ENCODE assay signal across 14 cellular contexts in the genomic region with DNA sequence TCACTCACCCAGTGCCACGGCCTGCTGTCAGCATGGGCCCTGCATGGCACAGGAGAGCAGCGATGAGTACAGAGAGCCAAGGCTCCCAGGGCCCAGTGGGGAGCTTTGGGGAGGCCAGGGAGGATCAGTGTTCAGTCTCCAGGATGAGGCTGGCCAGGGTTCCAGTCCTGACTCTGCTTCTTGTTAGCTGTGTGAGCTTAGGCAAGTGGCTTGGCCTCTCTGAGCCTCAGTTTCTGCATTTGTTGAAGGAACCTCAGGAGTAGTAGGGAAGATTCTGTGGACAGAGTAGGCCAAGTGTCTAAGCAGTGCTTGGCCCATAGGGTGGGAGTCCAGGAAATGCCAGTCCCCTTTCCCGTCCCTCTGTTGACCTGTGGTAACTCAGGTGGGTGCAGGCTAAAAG. TPM values are rescaled to one million over a fixed set of nuclear protein-coding genes. Genes with fewer than 3 reads are reported as not detected.
A peak's percentile ranks its signal among the peaks of the same experiment; 100 is the strongest.
DNase-seq lines count a peak whose midpoint lies in the region; ATAC-seq and TF ChIP-seq lines count a peak whose summit lies in the region.
"Had no signal": no experiment of that assay in that cellular context is flagged by ENCODE, and none has a peak within 500 bp of the region (broad histone marks: within the 10 kb centered on the region; RNA-seq: fewer than 3 reads in every experiment).

No MANE protein-coding gene starts in this region.

- H3K27me3 ChIP-seq in ACC112 (ENCODE audit: insufficient read depth, low read length) (no peaks in the 10 kb centered on the region), adrenal gland (no peaks in the 10 kb centered on the region), layer of hippocampus (ENCODE audit: control insufficient read depth, insufficient read depth, low read length) (no peaks in the 10 kb centered on the region), skeletal muscle tissue (ENCODE audit: control insufficient read depth in 3 of 3, insufficient read depth in 3 of 3, low read length in 3 of 3) (no peaks in the 10 kb centered on the region)
- H3K27me3 ChIP-seq: SJCRH30 had no signal

- DNase-seq in adrenal gland = no peak
- DNase-seq in COR-L47 (lab: John Stamatoyannopoulos, UW) = no peak
- DNase-seq in NCI-H526 treated with DMSO at 0.1 percent for 48 hours (lab: John Stamatoyannopoulos, UW) = no peak
- DNase-seq in activated CD4-positive, alpha-beta T cell treated with anti-CD3 and anti-CD28 coated beads for 4 hours = no peak
- DNase-seq: activated naive CD8-positive, alpha-beta T cell treated with anti-CD3 and anti-CD28 coated beads, Interleukin-2, amount 10 ng/mL, durations not matched to agents 7 days and 5 days; effector CD4-positive, alpha-beta T cell; mesendoderm; NCI-H1930; NCI-H748 treated with DMSO at 0.1 percent for 48 hours; SJCRH30 had no signal

- H3K4me3 ChIP-seq in ACC112 (ENCODE audit: low read depth, low read length) (peak overlapping the region; percentile 4; the same call in 1 of the 2 replicates), adrenal gland (peak overlapping the region in 1 of 4 donors; percentile 6), skeletal muscle tissue (ENCODE audit: low read length in 3 of 3) (peak overlapping the region; percentile 24 to 68 (median 26))
- H3K4me3 ChIP-seq: SJCRH30 had no signal

- peaks cover 72% of the 10 kb centered on the region for H3K79me2 ChIP-seq in ACC112 (ENCODE audit: control insufficient read depth, insufficient read depth, low read length, unreplicated experiment)

- H3K9me3 ChIP-seq in adrenal gland (replicated peaks in 1 of 3) = no peaks in the 10 kb centered on the region
- H3K9me3 ChIP-seq in skeletal muscle tissue (ENCODE audit: control insufficient read depth in 3 of 3, low read length in 3 of 3) = no peaks in the 10 kb centered on the region
- H3K9me3 ChIP-seq: SJCRH30 had no signal

- no peak for ATAC-seq in HG02571 (IDR thresholded peaks at IDR 0.05; ENCODE audit: unreplicated experiment)

- H3K4me1 ChIP-seq in ACC112 (ENCODE audit: control insufficient read depth, insufficient read depth, low read length, unreplicated experiment) (peaks cover 84% of the 10 kb centered on the region), adrenal gland (replicated peaks in 1 of 2) (peaks cover 73 to 93% of the 10 kb centered on the region in 2 donors), skeletal muscle tissue (ENCODE audit: control insufficient read depth in 3 of 3, insufficient read depth in 3 of 3, low read length in 3 of 3) (peaks cover 66 to 73% (median 66%) of the 10 kb centered on the region in 3 donors)
- H3K4me1 ChIP-seq: SJCRH30 had no signal

- no peak overlapping the region for H2AFZ ChIP-seq in ACC112 (ENCODE audit: low read length, unreplicated experiment)

- H3K27ac ChIP-seq in ACC112 (ENCODE audit: low read depth, low read length) = peak overlapping the region; percentile 100
- peak overlapping the region; percentile 86 to 99 (median 91) for H3K27ac ChIP-seq in adrenal gland
- H3K27ac ChIP-seq in layer of hippocampus (ENCODE audit: low read depth, low read length) = peak overlapping the region; percentile 49
- peak overlapping the region; percentile 97 for H3K27ac ChIP-seq in skeletal muscle tissue (ENCODE audit: low read depth, low read length)
- H3K27ac ChIP-seq: SJCRH30 had no signal

- TF ChIP-seq CTCF in adrenal gland (IDR thresholded peaks at IDR 0.05) = no peak

- intact Hi-C loops in adrenal gland (cut with DNase I) = no loop called here

- TF ChIP-seq POLR2A in adrenal gland (IDR thresholded peaks at IDR 0.05) = no peak

- 59 to 90% (median 65%) methylated on average over 1 to 3 of the region's 3 CpGs for WGBS in adrenal gland, 4 donors

- H3K36me3 ChIP-seq in ACC112 (ENCODE audit: insufficient read depth, low read length) = no peaks in the 10 kb centered on the region
- no peaks in the 10 kb centered on the region for H3K36me3 ChIP-seq in adrenal gland (replicated peaks in 1 of 2)
- no peaks in the 10 kb centered on the region for H3K36me3 ChIP-seq in skeletal muscle tissue (ENCODE audit: control insufficient read depth in 3 of 3, insufficient read depth in 3 of 3, low read length in 3 of 3)

- H3K9ac ChIP-seq in skeletal muscle tissue (ENCODE audit: low read depth in 1 of 3, low read length in 3 of 3) = peak overlapping the region; percentile 75 to 85 (median 85)

RNA-seq across cellular contexts. Expression of a gene that starts 39.5 kb away (rescaled TPM):
- total RNA-seq in adrenal gland (100 to 1,000 TPM; 108 to 410 (median 254) TPM), skeletal muscle tissue (46.4 TPM)
- polyA plus RNA-seq in adrenal gland = 100 to 1,000 TPM in 2 of 3 donors, 10 to 100 TPM in 1; 71.9 to 450 (median 103) TPM

Comparison
In these comparisons a context has a peak if more than half of its experiments do, and no peak if none do; other contexts are left out.
1. H3K27ac ChIP-seq: peak in every context shown above with its lines; median percentile 100 in ACC112; 97 in skeletal muscle tissue; 91 in adrenal gland; 49 in layer of hippocampus.